In genomic region chr11:106311531-106312230, GRCh38 we compare ENCODE assay signal across 22 cellular contexts.
A peak's percentile ranks its signal among the peaks of the same experiment; 100 is the strongest.
DNase-seq lines count a peak whose midpoint lies in the region; ATAC-seq, FAIRE-seq and TF ChIP-seq lines count a peak whose summit lies in the region.
"Had no signal": no experiment of that assay in that cellular context is flagged by ENCODE, and none has a peak within 500 bp of the region (broad histone marks: within the 10 kb centered on the region; RNA-seq: fewer than 3 reads in every experiment).

No MANE protein-coding gene starts in this region.

- H3K27me3 ChIP-seq in bronchial epithelial cell (ENCODE audit: control insufficient read depth, insufficient read depth, low read length), result no peaks in the 10 kb centered on the region
- H3K27me3 ChIP-seq: BLaER1, SJCRH30 had no signal

- CTCF ChIA-PET in GM10248 (lab: Yijun Ruan, JAX), result no interaction called here

- peak; percentile 16 for DNase-seq in NCI-H446 treated with DMSO at 0.1 percent for 48 hours (lab: John Stamatoyannopoulos, UW)
- no peak for DNase-seq in NCI-H446 (lab: John Stamatoyannopoulos, UW)
- DNase-seq in GM03348 (ENCODE audit: low spot score), result peak; percentile 15
- DNase-seq in bronchial epithelial cell (ENCODE audit: low read depth), result no peak
- no peak for DNase-seq in glutamatergic neuron
- DNase-seq in cortex of kidney (lab: John Stamatoyannopoulos, UW), result no peak
- DNase-seq in GM10248 (ENCODE audit: extremely low spot score), result no peak
- DNase-seq: CD4-positive, alpha-beta T cell; COR-L47; DMS79; NCI-H1105; NCI-H146; NCI-H2029; NCI-H2227 treated with DMSO at 0.1 percent for 48 hours; NCI-H524; OCI-M1; SJCRH30; T-cell had no signal

- peaks cover under 1% of the 10 kb centered on the region for H3K27me3 Mint-ChIP-seq in glutamatergic neuron (ENCODE audit: unreplicated experiment)
- H3K27me3 Mint-ChIP-seq: CD4-positive, alpha-beta T cell; T-cell had no signal

- H3K4me3 Mint-ChIP-seq in glutamatergic neuron (ENCODE audit: unreplicated experiment), result no peak overlapping the region
- H3K4me3 Mint-ChIP-seq: CD4-positive, alpha-beta T cell; T-cell had no signal

- H3K36me3 Mint-ChIP-seq in glutamatergic neuron (ENCODE audit: unreplicated experiment), result no peaks in the 10 kb centered on the region
- H3K36me3 Mint-ChIP-seq: T-cell had no signal

- no peak for ATAC-seq in GM18868 (IDR thresholded peaks at IDR 0.05; ENCODE audit: unreplicated experiment)
- ATAC-seq: T-cell had no signal

- no peak for TF ChIP-seq CTCF in bronchial epithelial cell (IDR thresholded peaks at IDR 0.05; ENCODE audit: insufficient read depth, low read length, severe bottlenecking)
- no peak for TF ChIP-seq CTCF in glutamatergic neuron (IDR thresholded peaks at IDR 0.05; ENCODE audit: partially characterized antibody, unreplicated experiment)
- no peak for TF ChIP-seq CTCF in GM10248 (IDR thresholded peaks at IDR 0.05; ENCODE audit: control extremely low read depth, extremely low read depth, low read depth, missing control alignments)

- H3K4me3 ChIP-seq in bronchial epithelial cell (ENCODE audit: low read depth, low read length), result no peak overlapping the region
- H3K4me3 ChIP-seq: BLaER1, HAP-1, SJCRH30 had no signal

- H3K4me1 Mint-ChIP-seq in glutamatergic neuron (ENCODE audit: low read depth, unreplicated experiment), result peaks cover 13% of the 10 kb centered on the region
- H3K4me1 Mint-ChIP-seq: T-cell had no signal

- H3K27ac Mint-ChIP-seq in glutamatergic neuron (ENCODE audit: unreplicated experiment), result peak overlapping the region; percentile 26
- H3K27ac Mint-ChIP-seq: CD4-positive, alpha-beta T cell; T-cell had no signal

- peaks cover 2% of the 10 kb centered on the region for H3K9me3 Mint-ChIP-seq in glutamatergic neuron (ENCODE audit: unreplicated experiment)
- H3K9me3 Mint-ChIP-seq: CD4-positive, alpha-beta T cell had no signal

- POLR2A ChIA-PET in GM10248 (lab: Yijun Ruan, JAX), result no interaction called here

- no peaks in the 10 kb centered on the region for H3K36me3 ChIP-seq in bronchial epithelial cell (ENCODE audit: control insufficient read depth, insufficient read depth, low read length)
- H3K36me3 ChIP-seq: BLaER1, HAP-1, SJCRH30 had no signal

- FAIRE-seq in bronchial epithelial cell (lab: Jason Lieb, UNC), result peak; percentile 73
- FAIRE-seq: RCC 7860 had no signal

Comparison
In these comparisons a context has a peak if more than half of its experiments do, and no peak if none do; other contexts are left out.
1. DNase-seq: peak in NCI-H446 treated with DMSO at 0.1 percent for 48 hours (single experiment) and GM03348 (single experiment); none in NCI-H446 (0 of 2), bronchial epithelial cell (single experiment), glutamatergic neuron (single experiment), cortex of kidney (single experiment) and GM10248 (single experiment).